1 cellular context compared by ENCODE assay signal in genomic region chr10:94349327-94349726, GRCh38.
TF ChIP-seq lines count a peak whose summit lies in the region.

No MANE protein-coding gene starts in this region.

TF ChIP-seq in SK-N-SH, 30 proteins besides CTCF, POLR2A, EP300 and RAD21 (continued from another document):
- no peak for TF ChIP-seq GATA2 (CRISPR knock-in tag; IDR thresholded peaks at IDR 0.05)
- TF ChIP-seq PBX3 (IDR thresholded peaks at IDR 0.05): no peak
- no peak for TF ChIP-seq SMC3 (IDR thresholded peaks at IDR 0.05; ENCODE audit: low read depth, low read length)
- TF ChIP-seq FOXJ3 (CRISPR knock-in tag; IDR thresholded peaks at IDR 0.05): no peak
- TF ChIP-seq USF1 (IDR thresholded peaks at IDR 0.05; ENCODE audit: borderline replicate concordance, low read depth): no peak
